In genomic region chr3:131795382-131796085, GRCh38 we compare ENCODE assay signal across 8 cellular contexts.
DNase-seq lines count a peak whose midpoint lies in the region; ATAC-seq and TF ChIP-seq lines count a peak whose summit lies in the region.

No MANE protein-coding gene starts in this region.

- no peak overlapping the region for H3K4me3 ChIP-seq in astrocyte of the spinal cord (ENCODE audit: low read depth, low read length)

- DNase-seq in CMK (ENCODE audit: low read depth): peak; percentile 83
- DNase-seq in LoVo (ENCODE audit: low spot score): peak; percentile 55
- DNase-seq in astrocyte of the spinal cord (ENCODE audit: low read depth, low spot score): peak; percentile 72
- DNase-seq in inferior parietal cortex (ENCODE audit: extremely low spot score): no peak
- DNase-seq in Right ventricle myocardium inferior (ENCODE audit: missing footprints): no peak

- TF ChIP-seq CTCF in astrocyte of the spinal cord (IDR thresholded peaks at IDR 0.05; ENCODE audit: low read depth, low read length): no peak

- peak; percentile 59 for ATAC-seq in GM21529 (IDR thresholded peaks at IDR 0.05; ENCODE audit: unreplicated experiment)
- ATAC-seq in GM19328 (IDR thresholded peaks at IDR 0.05; ENCODE audit: unreplicated experiment): no peak
- no peak for ATAC-seq in GM19452 (IDR thresholded peaks at IDR 0.05; ENCODE audit: unreplicated experiment)
- ATAC-seq in Right ventricle myocardium inferior: no peak

- in situ Hi-C loops in astrocyte of the spinal cord (cut with HindIII; ENCODE audit: low sequenced_read_pairs): no loop called here

- intact Hi-C loops in Right ventricle myocardium inferior (cut with DNase I): loop anchor here (2.0 kb wide), 1 partner anchor 233 kb away; no protein-coding TSS in a partner anchor

Comparison
In these comparisons a context has a peak if more than half of its experiments do, and no peak if none do; other contexts are left out.
1. DNase-seq: peak in CMK (single experiment), LoVo (single experiment) and astrocyte of the spinal cord (single experiment); none in inferior parietal cortex (single experiment) and Right ventricle myocardium inferior (single experiment).